In the genomic region with DNA sequence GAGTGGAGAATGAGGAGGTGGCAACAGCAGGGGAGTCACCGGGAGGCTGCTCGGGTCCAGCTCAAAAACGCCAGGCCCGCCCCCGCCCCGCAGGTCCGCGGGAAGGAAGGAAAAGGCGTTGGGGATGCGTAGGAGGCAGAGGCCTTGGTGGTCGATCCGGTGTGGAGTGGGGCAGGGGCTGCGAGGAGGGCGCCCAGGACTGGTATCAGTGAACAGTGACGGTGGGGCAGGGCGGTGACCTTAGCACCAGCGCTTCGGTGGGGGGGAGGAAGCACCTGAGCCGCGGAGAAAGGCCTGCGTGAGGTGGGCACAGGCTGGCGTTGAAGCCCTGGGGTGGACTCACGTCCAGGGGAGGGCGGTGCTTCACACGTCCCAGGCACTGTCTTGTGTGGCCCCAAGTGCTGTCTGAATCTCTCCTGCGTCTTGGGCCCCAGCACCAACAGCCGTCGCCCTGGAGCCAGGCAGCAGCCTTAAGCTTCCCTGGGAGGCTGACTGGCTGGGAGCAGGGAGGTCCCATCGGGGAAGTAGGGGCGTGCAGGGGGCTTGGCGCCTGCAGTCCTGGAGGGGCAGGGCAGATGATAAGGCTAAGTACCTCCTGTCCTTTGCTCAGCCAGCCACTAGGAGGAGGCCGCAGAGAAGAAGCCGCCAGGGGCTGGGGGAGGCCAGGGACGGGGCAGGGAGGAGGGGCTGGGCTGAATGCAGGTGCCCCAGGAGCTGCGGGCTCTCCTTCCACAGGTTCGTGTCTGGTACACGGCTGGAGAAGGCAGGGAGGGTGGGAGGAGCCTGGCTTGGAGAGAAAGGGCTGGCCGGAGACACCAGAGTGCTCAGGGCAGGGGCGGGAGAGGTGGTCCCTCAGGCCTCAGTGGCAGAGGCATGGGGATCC, we compare ENCODE assay signal across 8 cellular contexts.
A peak's percentile ranks its signal among the peaks of the same experiment; 100 is the strongest.
DNase-seq lines count a peak whose midpoint lies in the region; ATAC-seq and TF ChIP-seq lines count a peak whose summit lies in the region.

No MANE protein-coding gene starts in this region.

- no peak overlapping the region for H3K9ac ChIP-seq in KMS-11

- H3K79me2 ChIP-seq in KMS-11 (ENCODE audit: insufficient read depth, low read depth), result no peaks in the 10 kb centered on the region

- peak overlapping the region; percentile 57; the same call in 1 of the 2 replicates for H2AFZ ChIP-seq in KMS-11 (ENCODE audit: low read depth)

- TF ChIP-seq CTCF in KMS-11 (conservative IDR thresholded peaks at IDR 0.05; ENCODE audit: low read depth, low read length), result peak; percentile 48
- TF ChIP-seq CTCF in astrocyte of the spinal cord (IDR thresholded peaks at IDR 0.05; ENCODE audit: low read depth, low read length), result peak; percentile 70

- peak overlapping the region; percentile 60; the same call in 1 of the 2 replicates for H3K4me2 ChIP-seq in KMS-11

- H3K4me1 ChIP-seq in KMS-11 (ENCODE audit: low read depth, poor library complexity, severe bottlenecking), result peaks cover 11% of the 10 kb centered on the region

- no peak overlapping the region for H3K27ac ChIP-seq in KMS-11

- H4K20me1 ChIP-seq in KMS-11 (ENCODE audit: insufficient read depth), result no peaks in the 10 kb centered on the region

- no peaks in the 10 kb centered on the region for H3K36me3 ChIP-seq in KMS-11 (ENCODE audit: insufficient read depth)

- no peak for ATAC-seq in GM18519 (IDR thresholded peaks at IDR 0.05; ENCODE audit: low FRiP score, unreplicated experiment)
- ATAC-seq in GM18907 (IDR thresholded peaks at IDR 0.05; ENCODE audit: unreplicated experiment), result no peak

- in situ Hi-C loops in astrocyte of the spinal cord (cut with HindIII; ENCODE audit: low sequenced_read_pairs), result no loop called here

- H3K4me3 ChIP-seq in KMS-11 (IDR thresholded peaks at IDR 0.05; ENCODE audit: insufficient read depth, low read depth, low read length), result no peak overlapping the region
- H3K4me3 ChIP-seq in astrocyte of the spinal cord (ENCODE audit: low read depth, low read length), result peak overlapping the region; percentile 44

- no peaks in the 10 kb centered on the region; the same call in 1 of the 2 replicates for H3K27me3 ChIP-seq in KMS-11 (ENCODE audit: insufficient read depth, low read depth)

- peak; percentile 79 for DNase-seq in DMS79 (lab: John Stamatoyannopoulos, UW)
- DNase-seq in T follicular helper cell (ENCODE audit: low read depth), result peak; percentile 34
- peak; percentile 39 for DNase-seq in astrocyte of the spinal cord (ENCODE audit: low read depth, low spot score)
- DNase-seq in iPS-NIHi7 (ENCODE audit: extremely low spot score), result peak; percentile 93
- DNase-seq in stimulated activated CD4-positive, alpha-beta T cell treated with anti-CD3 and anti-CD28 coated beads, Interleukin-15, amount 100 ng/mL, for 48 hours (ENCODE audit: low read depth in 2 of 2), result peak; percentile 40 to 43

Comparison
In these comparisons a context has a peak if more than half of its experiments do, and no peak if none do; other contexts are left out.
1. DNase-seq: peak in every context shown above with its lines; median percentile 93 in iPS-NIHi7; 79 in DMS79; 42 in stimulated activated CD4-positive, alpha-beta T cell treated with anti-CD3 and anti-CD28 coated beads, Interleukin-15, amount 100 ng/mL, for 48 hours; 39 in astrocyte of the spinal cord; 34 in T follicular helper cell.